Comparison of ENCODE assay signal across 2 cellular contexts in the genomic region with DNA sequence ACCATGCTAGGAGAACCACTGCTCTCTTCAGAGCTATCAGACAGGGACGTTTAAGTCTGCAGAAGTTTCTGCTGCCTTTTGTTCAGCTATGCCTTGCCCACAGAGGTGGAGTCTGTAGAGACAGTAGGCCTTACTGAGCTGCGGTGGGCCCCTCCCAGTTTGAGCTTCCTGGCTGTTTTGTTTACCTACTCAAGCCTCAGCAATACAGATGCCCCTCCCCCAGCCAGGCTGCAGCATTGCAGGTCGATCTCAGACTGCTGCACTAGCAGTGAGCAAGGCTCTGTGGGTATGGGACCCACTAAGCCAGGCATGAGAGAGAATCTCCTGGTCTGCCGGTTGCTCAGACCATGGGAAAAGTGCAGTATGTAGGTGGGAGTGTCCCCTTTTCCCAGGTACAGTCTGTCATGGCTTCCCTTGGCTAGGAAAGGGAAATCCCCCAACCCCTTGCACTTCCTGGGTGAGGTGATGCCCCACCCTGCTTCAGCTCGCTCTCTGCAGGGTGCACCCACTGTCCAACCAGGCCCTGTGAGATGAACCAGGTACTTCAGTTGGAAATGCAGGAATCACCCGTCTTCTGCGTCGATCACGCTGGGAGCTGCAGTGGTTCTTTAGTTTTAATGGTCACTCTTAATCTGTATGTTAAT.
TF ChIP-seq lines count a peak whose summit lies in the region.

No MANE protein-coding gene starts in this region.

TF ChIP-seq in HEK293, 187 proteins besides CTCF, POLR2A, EP300 and RAD21:
- TF ChIP-seq ZIC2 (tag by site-specific recombination; IDR thresholded peaks at IDR 0.05) = 0 out of 2 replicates have a peak, but pooled peaks have one; percentile 8
- TF ChIP-seq ZBTB17 (tag by site-specific recombination; IDR thresholded peaks at IDR 0.05) = peak; percentile 76
- TF ChIP-seq, protein P1, sequence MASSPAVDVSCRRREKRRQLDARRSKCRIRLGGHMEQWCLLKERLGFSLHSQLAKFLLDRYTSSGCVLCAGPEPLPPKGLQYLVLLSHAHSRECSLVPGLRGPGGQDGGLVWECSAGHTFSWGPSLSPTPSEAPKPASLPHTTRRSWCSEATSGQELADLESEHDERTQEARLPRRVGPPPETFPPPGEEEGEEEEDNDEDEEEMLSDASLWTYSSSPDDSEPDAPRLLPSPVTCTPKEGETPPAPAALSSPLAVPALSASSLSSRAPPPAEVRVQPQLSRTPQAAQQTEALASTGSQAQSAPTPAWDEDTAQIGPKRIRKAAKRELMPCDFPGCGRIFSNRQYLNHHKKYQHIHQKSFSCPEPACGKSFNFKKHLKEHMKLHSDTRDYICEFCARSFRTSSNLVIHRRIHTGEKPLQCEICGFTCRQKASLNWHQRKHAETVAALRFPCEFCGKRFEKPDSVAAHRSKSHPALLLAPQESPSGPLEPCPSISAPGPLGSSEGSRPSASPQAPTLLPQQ (tag by site-specific recombination; IDR thresholded peaks at IDR 0.05) = peak; percentile 94
- TF ChIP-seq, protein P2, sequence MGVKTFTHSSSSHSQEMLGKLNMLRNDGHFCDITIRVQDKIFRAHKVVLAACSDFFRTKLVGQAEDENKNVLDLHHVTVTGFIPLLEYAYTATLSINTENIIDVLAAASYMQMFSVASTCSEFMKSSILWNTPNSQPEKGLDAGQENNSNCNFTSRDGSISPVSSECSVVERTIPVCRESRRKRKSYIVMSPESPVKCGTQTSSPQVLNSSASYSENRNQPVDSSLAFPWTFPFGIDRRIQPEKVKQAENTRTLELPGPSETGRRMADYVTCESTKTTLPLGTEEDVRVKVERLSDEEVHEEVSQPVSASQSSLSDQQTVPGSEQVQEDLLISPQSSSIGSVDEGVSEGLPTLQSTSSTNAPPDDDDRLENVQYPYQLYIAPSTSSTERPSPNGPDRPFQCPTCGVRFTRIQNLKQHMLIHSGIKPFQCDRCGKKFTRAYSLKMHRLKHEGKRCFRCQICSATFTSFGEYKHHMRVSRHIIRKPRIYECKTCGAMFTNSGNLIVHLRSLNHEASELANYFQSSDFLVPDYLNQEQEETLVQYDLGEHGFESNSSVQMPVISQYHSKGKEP (tag by site-specific recombination; IDR thresholded peaks at IDR 0.05) = peak; percentile 63; the same call in 1 of the 2 replicates
- TF ChIP-seq ZFP69B (tag by site-specific recombination; IDR thresholded peaks at IDR 0.05) = peak; percentile 92

TF ChIP-seq in H1, 55 proteins besides CTCF, POLR2A, EP300 and RAD21:
- TF ChIP-seq RBBP5 (IDR thresholded peaks at IDR 0.05; ENCODE audit: borderline replicate concordance, low read depth, low read length) (0 out of 2 replicates have a peak, but pooled peaks have one; percentile 59), ASH2L (IDR thresholded peaks at IDR 0.05; ENCODE audit: low read length) (peak; percentile 46), SP1 (IDR thresholded peaks at IDR 0.05; ENCODE audit: low read depth, low read length) (0 out of 2 replicates have a peak, but pooled peaks have one; percentile 38)
